7 cellular contexts compared by ENCODE assay signal in genomic region chrX:136880003-136880451, GRCh38. TPM values are rescaled to one million over a fixed set of nuclear protein-coding genes. Genes with fewer than 3 reads are reported as not detected.
DNase-seq lines count a peak whose midpoint lies in the region; ATAC-seq, FAIRE-seq and TF ChIP-seq lines count a peak whose summit lies in the region.

No MANE protein-coding gene starts in this region.

- CTCF ChIA-PET in K562 (lab: Yijun Ruan, JAX; ENCODE audit: low intra/inter-chr PET ratio) = no interaction called here

- peaks cover 48% of the 10 kb centered on the region for H3K36me3 ChIP-seq in K562 (ENCODE audit: control insufficient read depth, insufficient read depth, low read length)

- 0% methylated on average over 23 of the region's 32 CpGs for WGBS in K562 (ENCODE audit: insufficient coverage, low coverage, missing lambda C conversion rate)

- TF ChIP-seq CTCF in K562 (IDR thresholded peaks at IDR 0.05 in 2 of 3, conservative IDR thresholded peaks at IDR 0.05 in 1 of 3; ENCODE audit: insufficient read depth in 2 of 3, low read depth in 1 of 3, low read length in 3 of 3) = no peak

- no peaks in the 10 kb centered on the region for H3K27me3 ChIP-seq in K562 (ENCODE audit: control insufficient read depth in 2 of 2, insufficient read depth in 2 of 2, low read length in 2 of 2)

- no peak for TF ChIP-seq EP300 in K562 (IDR thresholded peaks at IDR 0.05; ENCODE audit: low read length)

- H3K9me3 ChIP-seq in K562 (replicated peaks; ENCODE audit: control insufficient read depth, insufficient read depth, low read depth, low read length) = no peaks in the 10 kb centered on the region

- ATAC-seq in GM18867 (IDR thresholded peaks at IDR 0.05; ENCODE audit: unreplicated experiment) (peak; percentile 12), HG03039 (IDR thresholded peaks at IDR 0.05; ENCODE audit: unreplicated experiment) (peak; percentile 28), K562 (peak; percentile 18)

- H3K4me2 ChIP-seq in K562 (ENCODE audit: insufficient read depth, low read length) = peak overlapping the region; percentile 90

- intact Hi-C loops in K562 (cut with micrococcal nuclease) = loop anchor here (1.0 kb wide), 1 partner anchor 30 kb away; no protein-coding TSS in a partner anchor

- peaks cover 13 to 27% of the 10 kb centered on the region in 2 experiments; a peak in 4 of 5 replicates for H3K4me1 ChIP-seq in K562 (replicated peaks in 1 of 2; ENCODE audit: control insufficient read depth in 2 of 2, insufficient read depth in 2 of 2, low read length in 2 of 2)

- peaks cover 61% of the 10 kb centered on the region for H3K79me2 ChIP-seq in K562 (ENCODE audit: control insufficient read depth, insufficient read depth, low read length)

- H4K20me1 ChIP-seq in K562 (replicated peaks; ENCODE audit: control insufficient read depth, insufficient read depth, low read length) = peaks cover 23% of the 10 kb centered on the region

- FAIRE-seq in K562 (lab: Jason Lieb, UNC) = no peak

- BruUV-seq in K562 (replicated peaks; lab: Mats Ljungman, UMichigan) = TSS peak; percentile 68

- peak overlapping the region; percentile 91 for H3K4me3 ChIP-seq in K562

- no peak overlapping the region for H2AFZ ChIP-seq in K562 (ENCODE audit: low read depth, low read length)

- POLR2A ChIA-PET in K562 (lab: Yijun Ruan, JAX) = interaction anchor here (0.7 to 2.4 kb wide), 23 partner anchors 8 to 891 kb away, joined by 3 to 43 read pairs (median 5); no protein-coding TSS in a partner anchor

- H3K9ac ChIP-seq in K562 (ENCODE audit: insufficient read depth in 1 of 2, low read depth in 2 of 2, low read length in 2 of 2) = peak overlapping the region; percentile 93 to 100

- peak overlapping the region; percentile 88 for H3K27ac ChIP-seq in K562 (ENCODE audit: extremely low read depth, low read depth, low read length)

- peak; percentile 26 for DNase-seq in SK-MEL-5 (ENCODE audit: low read depth, low spot score)
- DNase-seq in K562 (ENCODE audit: extremely low read depth in 1 of 4, low spot score in 3 of 4) = peak in 3 of 4 experiments; percentile 16 to 53 (median 27)
- DNase-seq in inferior parietal cortex (ENCODE audit: extremely low spot score) = peak; percentile 20
- DNase-seq in stimulated activated CD4-positive, alpha-beta T cell treated with anti-CD3 and anti-CD28 coated beads, Interleukin-2, amount 100 ng/mL, for 48 hours = peak; percentile 12 to 16
- DNase-seq in SW 1271 (lab: John Stamatoyannopoulos, UW) = no peak

- TF ChIP-seq POLR2A in K562 (conservative IDR thresholded peaks at IDR 0.05) = no peak

- TF ChIP-seq RAD21 in K562 (CRISPR knock-in tag; conservative IDR thresholded peaks at IDR 0.05 in 1 of 2, IDR thresholded peaks at IDR 0.05 in 1 of 2) = no peak

- in situ Hi-C loops in SK-MEL-5 (cut with HindIII; ENCODE audit: low pct_unique_long_range_greater_than_20kb, low sequenced_read_pairs) (no loop called here), K562 (cut with MboI) (no loop called here)

- H3K9me1 ChIP-seq in K562 (ENCODE audit: control insufficient read depth, insufficient read depth, low read length) = no peaks in the 10 kb centered on the region

TF ChIP-seq in K562, 482 proteins besides CTCF, POLR2A, EP300 and RAD21 (continues in another document):
- TF ChIP-seq MNT (conservative IDR thresholded peaks at IDR 0.05) (no peak), CREM (IDR thresholded peaks at IDR 0.05; ENCODE audit: low read depth) (0 out of 2 replicates have a peak, but pooled peaks have one; percentile 25), ZNF239 (CRISPR knock-in tag; IDR thresholded peaks at IDR 0.05) (no peak), PKNOX1 (IDR thresholded peaks at IDR 0.05) (no peak), ZNF584 (CRISPR knock-in tag; IDR thresholded peaks at IDR 0.05; ENCODE audit: low read depth) (no peak), GABPB1 (CRISPR knock-in tag; IDR thresholded peaks at IDR 0.05) (peak; percentile 57; the same call in 1 of the 2 replicates), ZNF41 (CRISPR knock-in tag; conservative IDR thresholded peaks at IDR 0.05) (no peak), ZNF277 (CRISPR knock-in tag; IDR thresholded peaks at IDR 0.05; ENCODE audit: borderline replicate concordance) (no peak), ZC3H4 (CRISPR knock-in tag; IDR thresholded peaks at IDR 0.05; ENCODE audit: borderline replicate concordance) (peak; percentile 91), ZEB2 (IDR thresholded peaks at IDR 0.05) (no peak), ID3 (CRISPR knock-in tag; IDR thresholded peaks at IDR 0.05) (no peak), ID3 (tag; IDR thresholded peaks at IDR 0.05) (no peak), ERF (CRISPR knock-in tag; IDR thresholded peaks at IDR 0.05) (peak; percentile 61; the same call in 1 of the 2 replicates), SIRT6 (IDR thresholded peaks at IDR 0.05; ENCODE audit: low read depth, low read length) (no peak), KAT7 (CRISPR knock-in tag; IDR thresholded peaks at IDR 0.05; ENCODE audit: borderline replicate concordance) (peak; percentile 90; the same call in 1 of the 2 replicates), ZBTB9 (CRISPR knock-in tag; IDR thresholded peaks at IDR 0.05) (peak; percentile 14; the same call in 1 of the 2 replicates)

RNA-seq across cellular contexts. Expression of gene RBMX, which starts 0.5 kb away (rescaled TPM):
- 255 and 274 TPM in 2 replicates for total RNA-seq in SK-MEL-5 (2014; rRNA removed; shearing (Covaris generic))
- 184 and 229 TPM in 2 replicates for polyA plus RNA-seq in SK-MEL-5 (2015; cell fraction: cytosol; rRNA removed)
- polyA plus RNA-seq in SK-MEL-5 (2015; cell fraction: nucleus; rRNA removed) = 723 and 972 TPM in 2 replicates
- total RNA-seq in K562 (2011; cell fraction: chromatin; rRNA removed; ENCODE audit: low replicate concordance) = 379 and 688 TPM in 2 replicates
- 193 and 197 TPM in 2 replicates for total RNA-seq in K562 (2011; cell fraction: nucleolus; rRNA removed)
- total RNA-seq in K562 (2011; cell fraction: nucleoplasm; rRNA removed) = 341 and 464 TPM in 2 replicates
- total RNA-seq in K562 (2014; rRNA removed) = 475 and 540 TPM in 2 replicates
- total RNA-seq in K562 (2014; rRNA removed; fragmentation: Illumina TruSeq; extraction: Trizol) = 671 and 744 TPM in 2 replicates
- 587 and 622 TPM in 2 replicates for total RNA-seq in K562 (2015; rRNA removed; fragmentation: Illumina TruSeq; extraction: Trizol)
- total RNA-seq in K562 (2021) = 421 and 459 TPM in 2 replicates
- polyA plus RNA-seq in K562 (2011; rRNA removed) = 461 and 523 TPM in 2 replicates
- polyA plus RNA-seq in K562 (2011; cell fraction: cytosol; rRNA removed) = 199 and 265 TPM in 2 replicates
- 464 and 535 TPM in 2 replicates for polyA plus RNA-seq in K562 (2011; cell fraction: nucleus; rRNA removed)
- 368 and 402 TPM in 2 replicates for polyA plus RNA-seq in K562 (2012)
- polyA plus RNA-seq in K562 (2014; fragmentation: Illumina TruSeq; extraction: Trizol) = 534 and 616 TPM in 2 replicates
- polyA plus RNA-seq in K562 (2014; fragmentation: Nextera tagmentation; extraction: Ambion mirVana) = 100 to 1,000 TPM; 468 to 638 TPM
- polyA plus RNA-seq in K562 (2014; rRNA removed) = 352 and 405 TPM in 2 replicates
- 441 and 529 TPM in 2 replicates for polyA minus RNA-seq in K562 (2011; rRNA and poly(A)+ RNA removed)
- 333 and 352 TPM in 2 replicates for polyA minus RNA-seq in K562 (2011; cell fraction: cytosol; rRNA and poly(A)+ RNA removed)
- 173 and 327 TPM in 2 replicates for polyA minus RNA-seq in K562 (2011; cell fraction: nucleus; rRNA and poly(A)+ RNA removed)

Comparison
In these comparisons a context has a peak if more than half of its experiments do, and no peak if none do; other contexts are left out.
1. DNase-seq: peak in SK-MEL-5 (single experiment), K562 (3 of 4), inferior parietal cortex (single experiment) and stimulated activated CD4-positive, alpha-beta T cell treated with anti-CD3 and anti-CD28 coated beads, Interleukin-2, amount 100 ng/mL, for 48 hours (2 of 2); none in SW 1271 (0 of 2).
2. Peak in every context shown above with its lines, with median percentiles within 50 percentile points of each other: ATAC-seq.